Comparison of ENCODE assay signal across 9 cellular contexts in the genomic region with DNA sequence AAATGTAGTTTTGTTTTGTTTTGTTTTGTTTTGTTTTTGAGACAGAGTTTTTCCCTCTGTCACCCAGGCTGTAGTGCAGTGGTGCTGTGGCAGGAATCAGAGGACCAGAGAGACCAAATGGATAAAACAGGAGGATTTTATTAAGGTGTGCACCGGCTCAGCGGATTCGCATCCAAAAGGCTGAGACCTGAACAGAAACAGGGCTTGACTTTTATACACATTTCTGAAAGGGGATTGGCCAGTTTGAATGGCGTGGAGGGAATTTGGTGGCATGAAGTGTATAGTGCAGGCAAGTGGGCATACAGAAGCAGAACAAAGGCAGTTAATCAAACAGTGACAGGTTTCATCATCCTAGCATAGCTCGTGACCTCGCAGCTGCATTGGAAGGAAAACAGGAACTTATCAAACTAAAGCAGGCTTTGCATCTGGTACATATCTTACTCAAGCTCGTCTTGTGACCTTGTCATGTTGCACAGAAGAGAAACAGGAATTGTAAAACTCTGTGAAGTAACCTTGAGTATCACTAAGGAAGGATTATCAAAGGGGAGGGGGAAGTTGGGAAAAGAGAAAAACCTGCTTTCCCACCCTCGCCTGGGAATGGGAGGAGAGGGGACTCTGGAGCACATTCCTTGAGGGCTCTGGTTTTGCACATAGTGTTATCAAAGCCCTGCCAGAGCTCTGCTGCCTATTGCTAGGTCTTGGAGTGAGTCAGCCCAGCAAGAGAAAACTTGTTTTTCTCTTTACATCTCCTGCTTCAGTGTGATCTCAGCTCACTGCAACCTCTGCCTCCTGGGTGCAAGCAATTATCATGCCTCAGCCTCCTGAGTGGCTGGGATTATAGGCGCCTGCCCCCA.
A peak's percentile ranks its signal among the peaks of the same experiment; 100 is the strongest.
DNase-seq lines count a peak whose midpoint lies in the region; ATAC-seq and TF ChIP-seq lines count a peak whose summit lies in the region.
"Had no signal": no experiment of that assay in that cellular context is flagged by ENCODE, and none has a peak within 500 bp of the region (broad histone marks: within the 10 kb centered on the region; RNA-seq: fewer than 3 reads in every experiment).

No MANE protein-coding gene starts in this region.

- H3K27me3 ChIP-seq in subcutaneous abdominal adipose tissue (ENCODE audit: control insufficient read depth in 5 of 5, insufficient read depth in 4 of 5, low read length in 5 of 5) (no peaks in the 10 kb centered on the region), WERI-Rb-1 (ENCODE audit: insufficient read depth, low read depth, severe bottlenecking) (no peaks in the 10 kb centered on the region)

- no peak overlapping the region for H3K9ac ChIP-seq in subcutaneous abdominal adipose tissue (ENCODE audit: low read length in 5 of 5)

- ATAC-seq in HG02970 (IDR thresholded peaks at IDR 0.05; ENCODE audit: low FRiP score, unreplicated experiment): no peak

- no peak for TF ChIP-seq CTCF in WERI-Rb-1 (IDR thresholded peaks at IDR 0.05; ENCODE audit: low read depth, low read length)

- in situ Hi-C loops in KBM-7 (cut with MboI; ENCODE audit: low pct_unique_long_range_greater_than_20kb, low sequenced_read_pairs): no loop called here

- H3K9me3 ChIP-seq in subcutaneous abdominal adipose tissue (ENCODE audit: control insufficient read depth in 5 of 5, low read length in 5 of 5) (peaks cover 0 to 10% (median 5%) of the 10 kb centered on the region in 5 donors), WERI-Rb-1 (ENCODE audit: severe bottlenecking) (peaks cover 18% of the 10 kb centered on the region)

- peaks cover 0 to 31% (median 20%) of the 10 kb centered on the region in 5 donors for H3K4me1 ChIP-seq in subcutaneous abdominal adipose tissue (ENCODE audit: control insufficient read depth in 5 of 5, insufficient read depth in 5 of 5, low read length in 5 of 5)

- H3K27ac ChIP-seq in subcutaneous abdominal adipose tissue (ENCODE audit: low read depth, low read length): peak overlapping the region; percentile 61
- no peak overlapping the region for H3K27ac ChIP-seq in WERI-Rb-1

- H3K4me3 ChIP-seq in subcutaneous abdominal adipose tissue (ENCODE audit: low read depth in 1 of 5, low read length in 5 of 5) (peak overlapping the region in 1 of 5 donors; percentile 44), WERI-Rb-1 (ENCODE audit: low read depth, low read length) (no peak overlapping the region)

- H3K36me3 ChIP-seq in subcutaneous abdominal adipose tissue (ENCODE audit: control insufficient read depth in 5 of 5, insufficient read depth in 5 of 5, low read length in 5 of 5) (peaks cover 0 to 11% (median 5%) of the 10 kb centered on the region in 5 donors), WERI-Rb-1 (no peaks in the 10 kb centered on the region)

- DNase-seq in KBM-7 (peak; percentile 94), amniotic epithelial cell (ENCODE audit: low read depth) (peak; percentile 100), iris pigment epithelial cell (ENCODE audit: low read depth) (peak; percentile 92), WERI-Rb-1 (no peak)
- DNase-seq in effector CD4-positive, alpha-beta T cell: no peak
- DNase-seq in stimulated activated CD4-positive, alpha-beta T cell treated with anti-CD3 and anti-CD28 coated beads, Interleukin-4, amount 100 ng/mL, for 1 hour: no peak
- DNase-seq: T-helper 9 cell had no signal

Comparison
In these comparisons a context has a peak if more than half of its experiments do, and no peak if none do; other contexts are left out.
1. DNase-seq: peak in KBM-7 (single experiment), amniotic epithelial cell (single experiment) and iris pigment epithelial cell (single experiment); none in effector CD4-positive, alpha-beta T cell (single experiment), stimulated activated CD4-positive, alpha-beta T cell treated with anti-CD3 and anti-CD28 coated beads, Interleukin-4, amount 100 ng/mL, for 1 hour (single experiment) and WERI-Rb-1 (single experiment).